Comparison of ENCODE assay signal across 29 cellular contexts in the genomic region with DNA sequence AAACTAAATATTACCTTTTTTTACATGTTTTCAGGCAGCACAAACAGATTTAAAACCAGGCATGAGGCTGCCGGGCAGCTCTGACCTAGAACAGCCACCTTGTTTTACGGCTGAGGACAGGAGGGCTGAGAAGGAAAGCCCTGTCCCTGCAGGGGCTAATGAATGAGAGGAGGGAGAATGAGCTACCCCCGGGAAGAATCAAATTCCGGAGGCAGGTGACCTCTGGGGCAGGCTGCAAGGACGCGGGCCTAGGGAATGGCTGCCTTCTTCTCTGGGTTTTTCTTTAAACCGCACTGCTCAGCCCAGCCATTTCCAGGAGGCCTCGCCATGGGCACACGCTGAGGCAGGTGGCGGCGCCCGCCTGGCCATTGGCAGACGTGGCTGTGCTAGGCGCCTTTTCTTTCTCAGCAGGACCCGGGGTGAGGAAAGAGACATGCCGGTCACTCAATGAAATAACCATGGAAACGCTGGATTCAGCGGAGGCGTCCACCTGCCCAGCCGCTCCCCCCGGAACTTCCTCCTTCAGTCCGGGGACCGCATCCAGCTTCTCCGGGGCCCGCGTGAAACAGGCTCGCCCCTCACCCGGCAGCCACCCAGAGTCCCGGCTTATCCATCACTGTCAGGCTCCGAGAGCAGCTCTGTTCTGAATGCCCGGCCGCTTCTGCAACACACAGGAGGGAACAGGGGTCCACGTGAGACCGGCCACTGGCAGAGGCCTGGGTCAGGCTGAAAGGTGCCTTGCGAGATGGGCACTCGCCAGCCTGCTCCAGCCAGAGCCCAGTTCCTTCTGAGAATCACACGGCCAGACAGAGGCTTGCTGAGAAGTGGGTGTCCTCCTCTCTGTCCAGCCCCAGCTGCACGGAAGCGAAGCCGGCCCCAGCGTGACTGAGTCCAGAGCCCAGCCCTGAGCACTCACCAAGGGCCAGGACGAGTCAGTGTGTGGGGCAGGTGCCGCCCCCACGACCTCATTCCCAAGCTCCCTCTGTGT.
A peak's percentile ranks its signal among the peaks of the same experiment; 100 is the strongest.
DNase-seq lines count a peak whose midpoint lies in the region; ATAC-seq and TF ChIP-seq lines count a peak whose summit lies in the region.
"Had no signal": no experiment of that assay in that cellular context is flagged by ENCODE, and none has a peak within 500 bp of the region (broad histone marks: within the 10 kb centered on the region; RNA-seq: fewer than 3 reads in every experiment).

No MANE protein-coding gene starts in this region.

- ATAC-seq in Right ventricle myocardium superior (ENCODE audit: poor library complexity) (no peak), left cardiac atrium (no peak), GM21723 (IDR thresholded peaks at IDR 0.05; ENCODE audit: unreplicated experiment) (no peak), HG02970 (IDR thresholded peaks at IDR 0.05; ENCODE audit: low FRiP score, unreplicated experiment) (no peak)
- ATAC-seq: activated CD4-positive, alpha-beta T cell treated with anti-CD3 and anti-CD28 coated beads for 36 hours; activated CD8-positive, alpha-beta T cell treated with anti-CD3 and anti-CD28 coated beads, Interleukin-2, amount 10 ng/mL, durations not matched to agents 7 days and 5 days; activated naive CD4-positive, alpha-beta T cell treated with anti-CD3 and anti-CD28 coated beads, Interleukin-2, amount 50 U/mL, for 72 hours had no signal

- CTCF ChIA-PET in RWPE1 (lab: Yijun Ruan, JAX) (interaction anchor here (0.6 kb wide), 2 partner anchors 47 to 78 kb away, joined by 3 read pairs; no protein-coding TSS in a partner anchor), GM10248 (lab: Yijun Ruan, JAX) (no interaction called here)

- POLR2A ChIA-PET in RWPE1 (lab: Yijun Ruan, JAX; ENCODE audit: low non-redundant PET) (no interaction called here), GM10248 (lab: Yijun Ruan, JAX) (interaction anchor here (0.5 kb wide), 1 partner anchor 129 kb away, joined by 3 read pairs; no protein-coding TSS in a partner anchor)

- intact Hi-C loops in Right ventricle myocardium superior (cut with DNase I) (no loop called here), left cardiac atrium (cut with DNase I) (no loop called here)

- DNase-seq in Right ventricle myocardium superior (peak; percentile 39), left cardiac atrium (no peak), RWPE1 (ENCODE audit: low spot score) (no peak), midbrain (lab: John Stamatoyannopoulos, UW) (peak; percentile 67), GM10248 (ENCODE audit: extremely low spot score) (no peak)
- DNase-seq: ACHN; activated CD4-positive, alpha-beta T cell treated with anti-CD3 and anti-CD28 coated beads for 36 hours; activated CD8-positive, alpha-beta T cell treated with anti-CD3 and anti-CD28 coated beads, Interleukin-2, amount 10 ng/mL, durations not matched to agents 7 days and 5 days; COR-L47; cortex of kidney; DMS79; esophagus squamous epithelium; foreskin melanocyte; GF-D8; heart right ventricle; Karpas-422; kidney glomerular epithelial cell; NCI-H1694; NCI-H69; RPMI8226; stimulated activated naive CD8-positive, alpha-beta T cell treated with anti-CD3 and anti-CD28 coated beads, Interleukin-15, amount 100 ng/mL, for 72 hours; thyroid gland had no signal

- TF ChIP-seq CTCF in RWPE1 (conservative IDR thresholded peaks at IDR 0.05; ENCODE audit: low read depth) (no peak), GM10248 (IDR thresholded peaks at IDR 0.05; ENCODE audit: control extremely low read depth, extremely low read depth, low read depth, missing control alignments) (no peak)

- peak overlapping the region; percentile 80 for H3K27ac ChIP-seq in RWPE1
- H3K27ac ChIP-seq: BLaER1, esophagus squamous epithelium, heart right ventricle, HL-60, prostate gland, SK-N-MC, thyroid gland had no signal

Comparison
In these comparisons a context has a peak if more than half of its experiments do, and no peak if none do; other contexts are left out.
1. DNase-seq: peak in Right ventricle myocardium superior (single experiment) and midbrain (single experiment); none in left cardiac atrium (single experiment), RWPE1 (single experiment) and GM10248 (single experiment).